7 cellular contexts compared by ENCODE assay signal in genomic region chr4:152278505-152279301, GRCh38.
DNase-seq lines count a peak whose midpoint lies in the region; ATAC-seq and TF ChIP-seq lines count a peak whose summit lies in the region.

No MANE protein-coding gene starts in this region.

- H3K36me3 Mint-ChIP-seq in stimulated activated naive B cell treated with anti-CD40 and anti-IgM and Interleukin-4, amounts not matched to agents 10 μg/mL and 1 μg/mL and 100 μg/mL, for 72 hours = no peaks in the 10 kb centered on the region

- no peak overlapping the region for H3K4me3 Mint-ChIP-seq in stimulated activated naive B cell treated with anti-CD40 and anti-IgM and Interleukin-4, amounts not matched to agents 10 μg/mL and 1 μg/mL and 100 μg/mL, for 72 hours

- no peak overlapping the region for H3K27ac Mint-ChIP-seq in stimulated activated naive B cell treated with anti-CD40 and anti-IgM and Interleukin-4, amounts not matched to agents 10 μg/mL and 1 μg/mL and 100 μg/mL, for 72 hours

- DNase-seq in astrocyte of the hippocampus (ENCODE audit: low read depth, low spot score) = peak; percentile 28
- no peak for DNase-seq in stimulated activated naive B cell treated with anti-CD40 and anti-IgM and Interleukin-4, amounts not matched to agents 10 μg/mL and 1 μg/mL and 100 μg/mL, for 72 hours
- DNase-seq in SHP77 (lab: John Stamatoyannopoulos, UW) = no peak
- no peak for DNase-seq in erythroblast (lab: John Stamatoyannopoulos, UW)
- DNase-seq in NCI-H2171 (lab: John Stamatoyannopoulos, UW) = no peak

- no peak for TF ChIP-seq POLR2A in erythroblast (IDR thresholded peaks at IDR 0.05; ENCODE audit: low read length)

- peaks cover 2 to 13% of the 10 kb centered on the region in 2 donors for H3K4me1 Mint-ChIP-seq in stimulated activated naive B cell treated with anti-CD40 and anti-IgM and Interleukin-4, amounts not matched to agents 10 μg/mL and 1 μg/mL and 100 μg/mL, for 72 hours

- ATAC-seq in GM19468 (IDR thresholded peaks at IDR 0.05; ENCODE audit: extremely low read depth, unreplicated experiment) (peak; percentile 81), HG03108 (IDR thresholded peaks at IDR 0.05; ENCODE audit: unreplicated experiment) (peak; percentile 82)
- ATAC-seq in stimulated activated naive B cell treated with anti-CD40 and anti-IgM and Interleukin-4, amounts not matched to agents 10 μg/mL and 1 μg/mL and 100 μg/mL, for 72 hours (replicated peaks) = peak; percentile 60 to 61

- no peaks in the 10 kb centered on the region for H3K9me3 Mint-ChIP-seq in stimulated activated naive B cell treated with anti-CD40 and anti-IgM and Interleukin-4, amounts not matched to agents 10 μg/mL and 1 μg/mL and 100 μg/mL, for 72 hours

- H3K27me3 Mint-ChIP-seq in stimulated activated naive B cell treated with anti-CD40 and anti-IgM and Interleukin-4, amounts not matched to agents 10 μg/mL and 1 μg/mL and 100 μg/mL, for 72 hours = peaks cover 0 to 5% of the 10 kb centered on the region in 2 donors
